Comparison of ENCODE assay signal across 28 cellular contexts in genomic region chr15:31452595-31453557, GRCh38.
DNase-seq lines count a peak whose midpoint lies in the region; ATAC-seq, FAIRE-seq and TF ChIP-seq lines count a peak whose summit lies in the region.
"Had no signal": no experiment of that assay in that cellular context is flagged by ENCODE, and none has a peak within 500 bp of the region (broad histone marks: within the 10 kb centered on the region; RNA-seq: fewer than 3 reads in every experiment).

No MANE protein-coding gene starts in this region.

- peaks cover 2% of the 10 kb centered on the region for H3K4me1 Mint-ChIP-seq in endodermal cell

- no peak overlapping the region for H3K27ac ChIP-seq in endodermal cell (ENCODE audit: low read depth, low read length)
- no peak overlapping the region for H3K27ac ChIP-seq in spleen
- H3K27ac ChIP-seq: 22Rv1, ascending aorta, SK-N-MC, skin epidermis, thoracic aorta had no signal

- in situ Hi-C loops in G401 (cut with HindIII; ENCODE audit: low sequenced_read_pairs): no loop called here
- in situ Hi-C loops in GM13976 (cut with MboI; ENCODE audit: low sequenced_read_pairs, unreplicated experiment): no loop called here

- intact Hi-C loops in spleen (cut with DNase I; ENCODE audit: low total_unique reads): no loop called here

- H3K4me3 ChIP-seq in endodermal cell (ENCODE audit: low read length) (no peak overlapping the region), spleen (no peak overlapping the region)
- H3K4me3 ChIP-seq: ascending aorta, SK-N-MC, skin epidermis, thoracic aorta had no signal

- no peaks in the 10 kb centered on the region for H3K27me3 Mint-ChIP-seq in endodermal cell (ENCODE audit: insufficient read depth)
- H3K27me3 Mint-ChIP-seq: activated CD4-positive, alpha-beta T cell treated with anti-CD3 and anti-CD28 coated beads, Interleukin-2, amount 10 ng/mL, durations not matched to agents 24 days and 14 days; activated naive CD8-positive, alpha-beta T cell treated with anti-CD3 and anti-CD28 coated beads for 36 hours had no signal

- H3K9me3 ChIP-seq in endodermal cell (ENCODE audit: control insufficient read depth, low read length): no peaks in the 10 kb centered on the region
- peaks cover 0 to 15% (median 7%) of the 10 kb centered on the region in 8 donors for H3K9me3 ChIP-seq in spleen
- H3K9me3 ChIP-seq: ascending aorta, thoracic aorta had no signal

- TF ChIP-seq CTCF in endodermal cell (conservative IDR thresholded peaks at IDR 0.05): no peak
- TF ChIP-seq CTCF in spleen (IDR thresholded peaks at IDR 0.05 in 8 of 11, conservative IDR thresholded peaks at IDR 0.05 in 3 of 11): no peak
- no peak for TF ChIP-seq CTCF in GM13976 (IDR thresholded peaks at IDR 0.05; ENCODE audit: borderline replicate concordance, control extremely low read depth, extremely low read depth, insufficient read depth, missing control alignments)

- H3K36me3 Mint-ChIP-seq in endodermal cell (ENCODE audit: low read depth): no peaks in the 10 kb centered on the region

- no peak overlapping the region for H3K9ac ChIP-seq in endodermal cell (ENCODE audit: extremely low read depth, low read length, poor library complexity, severe bottlenecking)

- DNase-seq in activated CD4-positive, CD25-positive, alpha-beta regulatory T cell treated with anti-CD3 and anti-CD28 coated beads, Interleukin-2, amount 50 U/mL, for 72 hours: peak; percentile 20
- no peak for DNase-seq in GM12891 (ENCODE audit: insufficient read length, low spot score)
- peak; percentile 29 for DNase-seq in endodermal cell
- DNase-seq in spleen: peak; percentile 59
- no peak for DNase-seq in G401 (ENCODE audit: low spot score)
- no peak for DNase-seq in NCI-H128 (lab: John Stamatoyannopoulos, UW; ENCODE audit: unreplicated experiment)
- no peak for DNase-seq in GM13976 (ENCODE audit: low spot score)
- DNase-seq: activated CD4-positive, alpha-beta T cell treated with anti-CD3 and anti-CD28 coated beads, Interleukin-2, amount 10 ng/mL, durations not matched to agents 24 days and 14 days; activated naive CD8-positive, alpha-beta T cell treated with anti-CD3 and anti-CD28 coated beads for 36 hours; central memory CD4-positive, alpha-beta T cell; DMS53; Kasumi-1; NCI-H1048; NCI-H187; NCI-H526; stimulated activated CD4-positive, alpha-beta T cell treated with anti-CD3 and anti-CD28 coated beads, Interleukin-2, amount 100 ng/mL, for 24 hours; T-helper 2 cell had no signal

- TF ChIP-seq POLR2A in GM12891 (IDR thresholded peaks at IDR 0.05; ENCODE audit: low read depth, low read length): no peak
- TF ChIP-seq POLR2A in spleen (IDR thresholded peaks at IDR 0.05): no peak

- no peaks in the 10 kb centered on the region for H3K4me1 ChIP-seq in endodermal cell (ENCODE audit: control insufficient read depth, insufficient read depth, low read length)
- H3K4me1 ChIP-seq in spleen: peaks cover 0 to 21% (median 13%) of the 10 kb centered on the region in 6 donors

- H3K4me3 Mint-ChIP-seq in endodermal cell: no peak overlapping the region
- H3K4me3 Mint-ChIP-seq: activated CD4-positive, alpha-beta T cell treated with anti-CD3 and anti-CD28 coated beads, Interleukin-2, amount 10 ng/mL, durations not matched to agents 24 days and 14 days; activated naive CD8-positive, alpha-beta T cell treated with anti-CD3 and anti-CD28 coated beads for 36 hours had no signal

- H3K36me3 ChIP-seq in endodermal cell (ENCODE audit: control insufficient read depth, insufficient read depth, low read length): no peaks in the 10 kb centered on the region
- no peaks in the 10 kb centered on the region for H3K36me3 ChIP-seq in spleen
- H3K36me3 ChIP-seq: ascending aorta, thoracic aorta had no signal

- H3K27me3 ChIP-seq in endodermal cell (ENCODE audit: control insufficient read depth, insufficient read depth, low read length, poor library complexity, severe bottlenecking) (no peaks in the 10 kb centered on the region), spleen (replicated peaks in 1 of 7) (no peaks in the 10 kb centered on the region)
- H3K27me3 ChIP-seq: ascending aorta had no signal

- peak; percentile 26 for FAIRE-seq in GM12891 (lab: Jason Lieb, UNC)
- FAIRE-seq: H54, HTR-8/SVneo, keratinocyte had no signal

- ATAC-seq in activated CD4-positive, CD25-positive, alpha-beta regulatory T cell treated with anti-CD3 and anti-CD28 coated beads, Interleukin-2, amount 50 U/mL, for 24 hours: no peak

- WGBS in endodermal cell (ENCODE audit: insufficient coverage in 1 of 2, insufficient read length in 1 of 2), 2 experiments: 91 to 92% methylated on average over 23 to 36 of the region's 36 CpGs
- WGBS in spleen, 5 donors: 91 to 96% (median 93%) methylated on average over 31 to 36 of the region's 36 CpGs

- H3K9me3 Mint-ChIP-seq in endodermal cell: no peaks in the 10 kb centered on the region

- H3K27ac Mint-ChIP-seq in endodermal cell: no peak overlapping the region
- H3K27ac Mint-ChIP-seq: activated CD4-positive, alpha-beta T cell treated with anti-CD3 and anti-CD28 coated beads, Interleukin-2, amount 10 ng/mL, durations not matched to agents 24 days and 14 days; activated naive CD8-positive, alpha-beta T cell treated with anti-CD3 and anti-CD28 coated beads for 36 hours; activated T-helper 2 cell treated with anti-CD3 and anti-CD28 coated beads, Interferon-gamma antibody, Interleukin-2, Interleukin-4, amounts not matched to agents 10 μg/mL and 5 μg/mL and 100 μg/mL, durations not matched to agents 14 hours and 24 hours and 36 hours; progenitor cell of endocrine pancreas had no signal

TF ChIP-seq in GM12891, 5 proteins besides CTCF, POLR2A, EP300 and RAD21:
- TF ChIP-seq POLR2AphosphoS5 (IDR thresholded peaks at IDR 0.05; ENCODE audit: low read depth, low read length) (no peak), TAF1 (IDR thresholded peaks at IDR 0.05; ENCODE audit: low read depth, low read length) (no peak), POU2F2 (IDR thresholded peaks at IDR 0.05; ENCODE audit: low read depth, low read length) (no peak), PAX5 (IDR thresholded peaks at IDR 0.05; ENCODE audit: insufficient read depth, low read length, severe bottlenecking) (no peak), SPI1 (IDR thresholded peaks at IDR 0.05; ENCODE audit: low read depth, low read length) (no peak)

Comparison
In these comparisons a context has a peak if more than half of its experiments do, and no peak if none do; other contexts are left out.
1. DNase-seq: peak in activated CD4-positive, CD25-positive, alpha-beta regulatory T cell treated with anti-CD3 and anti-CD28 coated beads, Interleukin-2, amount 50 U/mL, for 72 hours (single experiment), endodermal cell (single experiment) and spleen (single experiment); none in GM12891 (single experiment), G401 (single experiment), NCI-H128 (single experiment) and GM13976 (single experiment).